Comparison of ENCODE assay signal across 7 cellular contexts in genomic region chr1:145977486-145978476, GRCh38. TPM values are rescaled to one million over a fixed set of nuclear protein-coding genes. Genes with fewer than 3 reads are reported as not detected.
A peak's percentile ranks its signal among the peaks of the same experiment; 100 is the strongest.
DNase-seq lines count a peak whose midpoint lies in the region; ATAC-seq, FAIRE-seq and TF ChIP-seq lines count a peak whose summit lies in the region.

No MANE protein-coding gene starts in this region.

- H3K4me3 ChIP-seq in adipocyte (ENCODE audit: low read length): peak overlapping the region; percentile 73
- no peak overlapping the region for H3K4me3 ChIP-seq in pancreas

- 20 to 27% methylated on average over 9 of the region's 9 CpGs for WGBS in pancreas, 2 donors

- peak overlapping the region; percentile 38 to 92 (median 82) for H3K27ac ChIP-seq in pancreas

- H3K9me3 ChIP-seq in adipocyte (ENCODE audit: control insufficient read depth, low read length): no peaks in the 10 kb centered on the region
- H3K9me3 ChIP-seq in pancreas: no peaks in the 10 kb centered on the region

- H3K36me3 ChIP-seq in adipocyte (ENCODE audit: control insufficient read depth, insufficient read depth, low read length, severe bottlenecking): no peaks in the 10 kb centered on the region
- no peaks in the 10 kb centered on the region for H3K36me3 ChIP-seq in pancreas

- TF ChIP-seq CTCF in GM13976 (IDR thresholded peaks at IDR 0.05; ENCODE audit: borderline replicate concordance, control extremely low read depth, extremely low read depth, insufficient read depth, missing control alignments) (peak; percentile 60), pancreas (IDR thresholded peaks at IDR 0.05) (peak; percentile 66 to 81 (median 77))

- ATAC-seq in pancreas: peak; percentile 51 to 78 (median 74)
- no peak for ATAC-seq in GM19467 (IDR thresholded peaks at IDR 0.05; ENCODE audit: unreplicated experiment)

- H3K9ac ChIP-seq in adipocyte (ENCODE audit: low read length): peak overlapping the region; percentile 94

- in situ Hi-C loops in GM13976 (cut with MboI; ENCODE audit: low sequenced_read_pairs, unreplicated experiment): no loop called here

- intact Hi-C loops in cardiac septum (cut with DNase I) (loop anchor here (1.0 to 2.0 kb wide), 3 partner anchors 13 to 30 kb away; partner anchors contain the start of genes ANKRD34A and POLR3GL), pancreas (cut with DNase I) (loop anchor here in 1 of 3 donors (5.0 kb wide), 1 partner anchor 35 kb away; no protein-coding TSS in a partner anchor)

- H3K27me3 ChIP-seq in adipocyte (replicated peaks; ENCODE audit: control insufficient read depth, insufficient read depth, low read length) (no peaks in the 10 kb centered on the region), pancreas (no peaks in the 10 kb centered on the region)

- FAIRE-seq in pancreas (lab: Jason Lieb, UNC): no peak

- DNase-seq in GM13976 (ENCODE audit: low spot score): peak; percentile 77
- peak; percentile 77 for DNase-seq in NCI-H1105 (lab: John Stamatoyannopoulos, UW)
- DNase-seq in SKM-1 (lab: John Stamatoyannopoulos, UW; ENCODE audit: unreplicated experiment): peak; percentile 91
- DNase-seq in adipocyte (ENCODE audit: low read depth): peak; percentile 90
- peak; percentile 88 for DNase-seq in cardiac septum (ENCODE audit: low spot score)
- DNase-seq in pancreas: peak in 5 of 6 donors; percentile 62 to 79 (median 70)

- H3K4me1 ChIP-seq in adipocyte (ENCODE audit: control insufficient read depth, insufficient read depth, low read length): peaks cover 46% of the 10 kb centered on the region
- H3K4me1 ChIP-seq in pancreas: peaks cover 37 to 47% (median 39%) of the 10 kb centered on the region in 3 donors

RNA-seq across cellular contexts. Expression of gene POLR3GL, which starts 13.3 kb away (rescaled TPM):
- total RNA-seq in cardiac septum: 36.8 TPM
- total RNA-seq in pancreas: 10 to 100 TPM in 1 of 6 donors, 1 to 10 TPM in 5; 3.9 to 10.8 (median 5.7) TPM
- polyA plus RNA-seq in pancreas: 10 to 100 TPM; 14.6 to 27.6 TPM

RNA-seq across cellular contexts. Expression of gene ANKRD34A, which starts 13.4 kb away (rescaled TPM):
- 2.9 TPM for total RNA-seq in cardiac septum
- under 1 TPM; 0.04 to 0.28 (median 0.18) TPM for total RNA-seq in pancreas
- polyA plus RNA-seq in pancreas: under 1 TPM; 0.34 to 0.38 TPM

RNA-seq across cellular contexts. Expression of gene TXNIP, which starts 18.6 kb away (rescaled TPM):
- total RNA-seq in cardiac septum (689 TPM), pancreas (100 to 1,000 TPM; 167 to 491 (median 295) TPM)
- polyA plus RNA-seq in pancreas: 100 to 1,000 TPM; 105 to 224 TPM

RNA-seq across cellular contexts. Expression of gene LIX1L, which starts 20.0 kb away (rescaled TPM):
- total RNA-seq in cardiac septum: 25.6 TPM
- total RNA-seq in pancreas: 10 to 100 TPM in 1 of 6 donors, 1 to 10 TPM in 5; 3.3 to 10.3 (median 5.8) TPM
- polyA plus RNA-seq in pancreas: 1 to 10 TPM; 2.9 to 6.8 TPM

RNA-seq across cellular contexts. Expression of gene HJV, which starts 43.8 kb away (rescaled TPM):
- 73.8 TPM for total RNA-seq in cardiac septum
- total RNA-seq in pancreas: not detected
- under 1 TPM in 1 of 2 donors, not detected in 1; 0.07 TPM for polyA plus RNA-seq in pancreas
